ENCODE assay signal across 3 cellular contexts in genomic region chr17:49949634-49950033, GRCh38.
TF ChIP-seq lines count a peak whose summit lies in the region.

No MANE protein-coding gene starts in this region.

TF ChIP-seq in HepG2, 621 proteins besides CTCF, POLR2A, EP300 and RAD21:
- TF ChIP-seq ZFP36 (IDR thresholded peaks at IDR 0.05; ENCODE audit: borderline replicate concordance, low read depth, low read length, partially characterized antibody) (peak; percentile 45), ZNF775 (CRISPR knock-in tag; IDR thresholded peaks at IDR 0.05; ENCODE audit: borderline replicate concordance) (no peak)

TF ChIP-seq in HEK293, 187 proteins besides CTCF, POLR2A, EP300 and RAD21:
- peak; percentile 87 for TF ChIP-seq ZNF16 (tag by site-specific recombination; IDR thresholded peaks at IDR 0.05; ENCODE audit: low read depth)
- TF ChIP-seq ZSCAN18 (tag by site-specific recombination; IDR thresholded peaks at IDR 0.05): no peak
- TF ChIP-seq ZNF776 (tag by site-specific recombination; IDR thresholded peaks at IDR 0.05; ENCODE audit: borderline replicate concordance): no peak

TF ChIP-seq in K562, 482 proteins besides CTCF, POLR2A, EP300 and RAD21:
- no peak for TF ChIP-seq ZNF699 (CRISPR knock-in tag; IDR thresholded peaks at IDR 0.05; ENCODE audit: insufficient replicate concordance)
- TF ChIP-seq PURB (CRISPR knock-in tag; IDR thresholded peaks at IDR 0.05; ENCODE audit: low read depth): no peak
- no peak for TF ChIP-seq BCLAF1 (IDR thresholded peaks at IDR 0.05; ENCODE audit: borderline replicate concordance in 1 of 2, control insufficient read depth in 1 of 2, low read depth in 2 of 2, low read length in 1 of 2)
- peak; percentile 69 for TF ChIP-seq RBM25 (IDR thresholded peaks at IDR 0.05; ENCODE audit: low read depth, low read length, severe bottlenecking)
- no peak for TF ChIP-seq ZBTB26 (CRISPR knock-in tag; IDR thresholded peaks at IDR 0.05)
- no peak for TF ChIP-seq RBM17 (IDR thresholded peaks at IDR 0.05; ENCODE audit: borderline replicate concordance, low read depth, low read length)
- TF ChIP-seq NCOA6 (IDR thresholded peaks at IDR 0.05): no peak
- no peak for TF ChIP-seq ZNF134 (CRISPR knock-in tag; conservative IDR thresholded peaks at IDR 0.05)
- no peak for TF ChIP-seq TCF15 (CRISPR knock-in tag; IDR thresholded peaks at IDR 0.05)
- TF ChIP-seq ZFP36 (IDR thresholded peaks at IDR 0.05; ENCODE audit: low read depth, low read length, partially characterized antibody): peak; percentile 24
